ENCODE assay signal across 8 cellular contexts in genomic region chr5:43191740-43192557, GRCh38. TPM values are rescaled to one million over a fixed set of nuclear protein-coding genes. Genes with fewer than 3 reads are reported as not detected.
DNase-seq lines count a peak whose midpoint lies in the region; ATAC-seq and TF ChIP-seq lines count a peak whose summit lies in the region.

TSS of gene NIM1K (plus strand) at chr5:43192225. CDS start at chr5:43245776, 53,551 bp downstream.

- H3K4me3 Mint-ChIP-seq in CD14-positive monocyte, result peak within 1 kb of the TSS; percentile 82 to 90

- H3K36me3 Mint-ChIP-seq in CD14-positive monocyte, result peaks cover 0 to 2% of the 10 kb centered on the region in 2 donors

- peaks cover 2% of the 10 kb centered on the region for H3K4me1 ChIP-seq in rectal smooth muscle tissue (ENCODE audit: control insufficient read depth, insufficient read depth, low read length)

- ATAC-seq in GM19351 (IDR thresholded peaks at IDR 0.05; ENCODE audit: unreplicated experiment) (peak; percentile 67), HG03439 (IDR thresholded peaks at IDR 0.05; ENCODE audit: unreplicated experiment) (peak; percentile 69), SK-N-SH treated with all-trans-retinoic acid at 6 μM for 48 hours (peak; percentile 83)

- DNase-seq in CD14-positive monocyte (ENCODE audit: low spot score), result peak; percentile 53
- no peak for DNase-seq in astrocyte of the cerebellum (ENCODE audit: low read depth)
- DNase-seq in hypothalamus (lab: John Stamatoyannopoulos, UW), result peak; percentile 35 to 95 (median 85)
- DNase-seq in foreskin melanocyte, result no peak

- peaks cover 3% of the 10 kb centered on the region for H3K27me3 ChIP-seq in rectal smooth muscle tissue (ENCODE audit: control insufficient read depth, insufficient read depth, low read length)

- peak within 1 kb of the TSS; percentile 42 for H3K4me3 ChIP-seq in astrocyte of the cerebellum (ENCODE audit: low read depth, low read length)
- peak within 1 kb of the TSS; percentile 65 for H3K4me3 ChIP-seq in rectal smooth muscle tissue (ENCODE audit: low read length)

- TF ChIP-seq CTCF in CD14-positive monocyte (IDR thresholded peaks at IDR 0.05) (no peak), astrocyte of the cerebellum (IDR thresholded peaks at IDR 0.05; ENCODE audit: low read depth, low read length, missing control alignments) (no peak)

- peaks cover 35 to 47% (median 42%) of the 10 kb centered on the region in 3 donors for H3K27me3 Mint-ChIP-seq in CD14-positive monocyte (ENCODE audit: low read depth in 3 of 3)

- H3K9me3 Mint-ChIP-seq in CD14-positive monocyte, result peaks cover 1 to 13% (median 7%) of the 10 kb centered on the region in 7 donors

- H3K9ac ChIP-seq in rectal smooth muscle tissue (ENCODE audit: low read length), result no peak within 1 kb of the TSS

- intact Hi-C loops in CD14-positive monocyte (cut with micrococcal nuclease), result loop anchor here (5.0 to 10.0 kb wide), 5 partner anchors 67 to 240 kb away; partner anchors contain the start of gene ZNF131 (in 2 of the 2)

- peak within 1 kb of the TSS; percentile 57 to 89 (median 84) for H3K27ac Mint-ChIP-seq in CD14-positive monocyte

- no peak within 1 kb of the TSS for H3K27ac ChIP-seq in rectal smooth muscle tissue (ENCODE audit: low read depth, low read length)

- no peaks in the 10 kb centered on the region for H3K36me3 ChIP-seq in rectal smooth muscle tissue (ENCODE audit: control insufficient read depth, insufficient read depth, low read length)

- in situ Hi-C loops in astrocyte of the cerebellum (cut with HindIII; ENCODE audit: low sequenced_read_pairs), result no loop called here

- peaks cover 28% of the 10 kb centered on the region for H3K4me1 Mint-ChIP-seq in CD14-positive monocyte

TF ChIP-seq in SK-N-SH treated with all-trans-retinoic acid at 6 μM for 48 hours, 23 proteins besides CTCF, POLR2A, EP300 and RAD21:
- TF ChIP-seq PATZ1 (CRISPR knock-in tag; IDR thresholded peaks at IDR 0.05; ENCODE audit: borderline replicate concordance) (no peak), CREB5 (CRISPR knock-in tag; IDR thresholded peaks at IDR 0.05; ENCODE audit: low read depth) (no peak), ZNF565 (CRISPR knock-in tag; conservative IDR thresholded peaks at IDR 0.05; ENCODE audit: low read depth) (no peak), TCF4 (CRISPR knock-in tag; IDR thresholded peaks at IDR 0.05; ENCODE audit: borderline replicate concordance) (no peak), RARB (CRISPR knock-in tag; IDR thresholded peaks at IDR 0.05) (no peak), CSDC2 (CRISPR knock-in tag; IDR thresholded peaks at IDR 0.05) (no peak), ZFP30 (CRISPR knock-in tag; IDR thresholded peaks at IDR 0.05) (no peak), ZC3H10 (CRISPR knock-in tag; IDR thresholded peaks at IDR 0.05) (no peak), ESRRG (CRISPR knock-in tag; IDR thresholded peaks at IDR 0.05) (no peak), BACH2 (CRISPR knock-in tag; IDR thresholded peaks at IDR 0.05; ENCODE audit: borderline replicate concordance) (no peak), ZNF8 (CRISPR knock-in tag; IDR thresholded peaks at IDR 0.05) (no peak)
- TF ChIP-seq, protein P1, sequence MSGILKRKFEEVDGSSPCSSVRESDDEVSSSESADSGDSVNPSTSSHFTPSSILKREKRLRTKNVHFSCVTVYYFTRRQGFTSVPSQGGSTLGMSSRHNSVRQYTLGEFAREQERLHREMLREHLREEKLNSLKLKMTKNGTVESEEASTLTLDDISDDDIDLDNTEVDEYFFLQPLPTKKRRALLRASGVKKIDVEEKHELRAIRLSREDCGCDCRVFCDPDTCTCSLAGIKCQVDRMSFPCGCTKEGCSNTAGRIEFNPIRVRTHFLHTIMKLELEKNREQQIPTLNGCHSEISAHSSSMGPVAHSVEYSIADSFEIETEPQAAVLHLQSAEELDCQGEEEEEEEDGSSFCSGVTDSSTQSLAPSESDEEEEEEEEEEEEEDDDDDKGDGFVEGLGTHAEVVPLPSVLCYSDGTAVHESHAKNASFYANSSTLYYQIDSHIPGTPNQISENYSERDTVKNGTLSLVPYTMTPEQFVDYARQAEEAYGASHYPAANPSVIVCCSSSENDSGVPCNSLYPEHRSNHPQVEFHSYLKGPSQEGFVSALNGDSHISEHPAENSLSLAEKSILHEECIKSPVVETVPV (CRISPR knock-in tag; IDR thresholded peaks at IDR 0.05), result no peak
TF ChIP-seq in SK-N-SH treated with all-trans-retinoic acid at 6 μM for 48 hours: peak in this region for 0.

RNA-seq across cellular contexts. Expression of gene NIM1K, which starts in this region (rescaled TPM):
- polyA plus RNA-seq in CD14-positive monocyte, result not detected

Comparison
In these comparisons a context has a peak if more than half of its experiments do, and no peak if none do; other contexts are left out.
1. Peak in DNase-seq in CD14-positive monocyte; RNA of the gene not detected or under 1 TPM.
2. DNase-seq: peak in hypothalamus (51 of 51); none in astrocyte of the cerebellum (single experiment) and foreskin melanocyte (single experiment).
3. Peak in every context shown above with its lines, with median percentiles within 50 percentile points of each other: ATAC-seq.